1 cellular context compared by ENCODE assay signal in genomic region chr11:9639099-9639498, GRCh38.
TF ChIP-seq lines count a peak whose summit lies in the region.

No MANE protein-coding gene starts in this region.

TF ChIP-seq in GM23338, 12 proteins besides CTCF, POLR2A, EP300 and RAD21 (continued from another document):
- no peak for TF ChIP-seq REST (IDR thresholded peaks at IDR 0.05; ENCODE audit: unreplicated experiment)
- TF ChIP-seq NANOG (IDR thresholded peaks at IDR 0.05; ENCODE audit: borderline replicate concordance), result no peak
- no peak for TF ChIP-seq EZH2 (IDR thresholded peaks at IDR 0.05; ENCODE audit: low read depth, unreplicated experiment)
- no peak for TF ChIP-seq ZNF331 (CRISPR knock-in tag; IDR thresholded peaks at IDR 0.05; ENCODE audit: low read depth)
- TF ChIP-seq ETS1 (IDR thresholded peaks at IDR 0.05), result no peak
- no peak for TF ChIP-seq JUNB (IDR thresholded peaks at IDR 0.05; ENCODE audit: unreplicated experiment)
